In the genomic region with DNA sequence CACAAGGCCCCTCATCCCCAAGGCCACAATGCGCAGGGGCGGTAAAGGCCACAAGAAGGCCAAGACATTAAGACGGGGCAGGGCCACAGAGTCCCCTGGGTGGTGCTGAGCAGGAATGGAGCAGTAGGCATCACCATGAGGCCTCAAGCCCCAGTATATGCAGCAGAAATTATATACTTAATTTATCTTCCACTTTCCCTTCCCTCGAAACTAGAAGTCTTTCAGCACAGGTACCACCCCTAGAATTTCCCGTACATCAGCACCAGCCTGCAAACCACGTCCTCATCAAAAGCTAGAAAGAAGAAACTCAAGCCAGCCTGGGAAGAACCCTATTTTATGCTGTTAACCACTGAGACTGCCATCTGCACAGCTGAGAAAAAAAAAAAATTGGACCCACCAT, we compare ENCODE assay signal across 15 cellular contexts.
A peak's percentile ranks its signal among the peaks of the same experiment; 100 is the strongest.
DNase-seq lines count a peak whose midpoint lies in the region; ATAC-seq, FAIRE-seq and TF ChIP-seq lines count a peak whose summit lies in the region.
"Had no signal": no experiment of that assay in that cellular context is flagged by ENCODE, and none has a peak within 500 bp of the region (broad histone marks: within the 10 kb centered on the region; RNA-seq: fewer than 3 reads in every experiment).

No MANE protein-coding gene starts in this region.

- no peak overlapping the region for H3K4me3 Mint-ChIP-seq in nephron
- H3K4me3 Mint-ChIP-seq in CD4-positive, alpha-beta T cell: no peak overlapping the region
- H3K4me3 Mint-ChIP-seq: brain had no signal

- WGBS in small intestine, 3 donors: 68 to 85% (median 83%) methylated on average over 6 of the region's 6 CpGs

- H3K9me3 Mint-ChIP-seq in nephron: no peaks in the 10 kb centered on the region
- no peaks in the 10 kb centered on the region for H3K9me3 Mint-ChIP-seq in CD4-positive, alpha-beta T cell

- no peaks in the 10 kb centered on the region for H3K36me3 ChIP-seq in small intestine (ENCODE audit: control insufficient read depth in 2 of 2, insufficient read depth in 2 of 2, low read length in 2 of 2)
- H3K36me3 ChIP-seq: left ventricle myocardium inferior had no signal

- no peak overlapping the region for H3K4me3 ChIP-seq in small intestine (ENCODE audit: low read depth in 1 of 2, low read length in 2 of 2)
- H3K4me3 ChIP-seq: left ventricle myocardium inferior had no signal

- no peaks in the 10 kb centered on the region for H3K4me1 ChIP-seq in small intestine (ENCODE audit: control insufficient read depth in 2 of 2, insufficient read depth in 1 of 2, low read depth in 1 of 2, low read length in 1 of 2)
- H3K4me1 ChIP-seq: left ventricle myocardium inferior had no signal

- peaks cover 24% of the 10 kb centered on the region for H3K4me1 Mint-ChIP-seq in nephron
- peaks cover 5% of the 10 kb centered on the region for H3K4me1 Mint-ChIP-seq in CD4-positive, alpha-beta T cell (ENCODE audit: low read depth)

- H3K27me3 ChIP-seq in small intestine (ENCODE audit: control insufficient read depth in 2 of 2, insufficient read depth in 2 of 2, low read length in 2 of 2): no peaks in the 10 kb centered on the region
- no peaks in the 10 kb centered on the region for H3K27me3 ChIP-seq in CD4-positive, alpha-beta T cell (ENCODE audit: control insufficient read depth, insufficient read depth, low read length)

- H3K27ac Mint-ChIP-seq in nephron: peak overlapping the region in 2 of 3 experiments; percentile 33 to 89
- no peak overlapping the region for H3K27ac Mint-ChIP-seq in CD4-positive, alpha-beta T cell

- no peak for FAIRE-seq in small intestine (lab: Jason Lieb, UNC)

- intact Hi-C loops in CD4-positive, alpha-beta T cell (cut with DNase I, micrococcal nuclease): no loop called here

- no peak overlapping the region for H3K27ac ChIP-seq in small intestine (ENCODE audit: low read depth in 1 of 2, low read length in 1 of 2)
- H3K27ac ChIP-seq in CD4-positive, alpha-beta T cell (ENCODE audit: low read depth, low read length): no peak overlapping the region
- H3K27ac ChIP-seq: 22Rv1, left ventricle myocardium inferior had no signal

- CTCF ChIA-PET in CD4-positive, alpha-beta T cell (lab: Charles Lee): no interaction called here

- ATAC-seq in GM21723 (IDR thresholded peaks at IDR 0.05; ENCODE audit: unreplicated experiment): peak; percentile 76
- ATAC-seq in HG03439 (IDR thresholded peaks at IDR 0.05; ENCODE audit: unreplicated experiment): peak; percentile 68
- no peak for ATAC-seq in CD4-positive, alpha-beta T cell (ENCODE audit: poor library complexity)

- peak; percentile 16 for DNase-seq in NCI-H2171 treated with DMSO at 0.1 percent for 48 hours (lab: John Stamatoyannopoulos, UW)
- DNase-seq in NCI-H2171 (lab: John Stamatoyannopoulos, UW): no peak
- DNase-seq in MV-4-11 (lab: John Stamatoyannopoulos, UW): no peak
- DNase-seq in small intestine: no peak
- no peak for DNase-seq in CD4-positive, alpha-beta T cell
- DNase-seq: DND-41, GOT3, KBM-7, left ventricle myocardium inferior, NCI-H510A had no signal

- H3K27me3 Mint-ChIP-seq in nephron (ENCODE audit: low read depth): no peaks in the 10 kb centered on the region
- H3K27me3 Mint-ChIP-seq in CD4-positive, alpha-beta T cell: peaks cover 12% of the 10 kb centered on the region
- H3K27me3 Mint-ChIP-seq: brain had no signal

- TF ChIP-seq CTCF in nephron (IDR thresholded peaks at IDR 0.05; ENCODE audit: unreplicated experiment in 3 of 3): no peak
- TF ChIP-seq CTCF in CD4-positive, alpha-beta T cell (IDR thresholded peaks at IDR 0.05): no peak

- H3K36me3 Mint-ChIP-seq in nephron (ENCODE audit: low read depth): no peaks in the 10 kb centered on the region
- no peaks in the 10 kb centered on the region for H3K36me3 Mint-ChIP-seq in CD4-positive, alpha-beta T cell (ENCODE audit: low read depth)
- H3K36me3 Mint-ChIP-seq: brain had no signal

- H3K9me3 ChIP-seq in small intestine (ENCODE audit: control insufficient read depth, low read depth): no peaks in the 10 kb centered on the region
- no peaks in the 10 kb centered on the region for H3K9me3 ChIP-seq in CD4-positive, alpha-beta T cell (ENCODE audit: control insufficient read depth, low read length)
- H3K9me3 ChIP-seq: left ventricle myocardium inferior had no signal

- POLR2A ChIA-PET in CD4-positive, alpha-beta T cell (lab: Charles Lee): no interaction called here
